In genomic region chr16:11740567-11740966, GRCh38 we compare ENCODE assay signal across 8 cellular contexts. TPM values are rescaled to one million over a fixed set of nuclear protein-coding genes. Genes with fewer than 3 reads are reported as not detected.
DNase-seq lines count a peak whose midpoint lies in the region; ATAC-seq and TF ChIP-seq lines count a peak whose summit lies in the region.

No MANE protein-coding gene starts in this region.

- ATAC-seq in heart right ventricle = no peak
- ATAC-seq in left cardiac atrium = no peak
- ATAC-seq in GM19467 (IDR thresholded peaks at IDR 0.05; ENCODE audit: unreplicated experiment) = no peak
- ATAC-seq in HG02759 (IDR thresholded peaks at IDR 0.05; ENCODE audit: unreplicated experiment) = no peak

- peak overlapping the region; percentile 99 for H3K9ac ChIP-seq in mucosa of rectum (ENCODE audit: low read depth in 1 of 2, low read length in 2 of 2)

- TF ChIP-seq POLR2A in vagina (IDR thresholded peaks at IDR 0.05) = no peak

- peaks cover 0 to 29% (median 6%) of the 10 kb centered on the region in 9 donors for H3K36me3 ChIP-seq in heart right ventricle
- H3K36me3 ChIP-seq in ascending aorta = peaks cover 8 to 15% of the 10 kb centered on the region in 2 donors
- H3K36me3 ChIP-seq in mucosa of rectum (ENCODE audit: control insufficient read depth in 2 of 2, insufficient read depth in 2 of 2, low read length in 2 of 2) = peaks cover 14 to 17% of the 10 kb centered on the region in 2 donors
- H3K36me3 ChIP-seq in vagina = peaks cover 0 to 5% of the 10 kb centered on the region in 2 donors

- intact Hi-C loops in heart right ventricle (cut with DNase I) (loop anchor here in 4 of 10 donors (5.0 to 10.0 kb wide), 3 partner anchors 52 to 57 kb away; partner anchors contain the start of gene ZC3H7A (in 3 of the 4)), left cardiac atrium (cut with DNase I) (loop anchor here in 1 of 2 donors (5.0 kb wide), 1 partner anchor 57 kb away; the partner anchor contains the start of gene ZC3H7A), ascending aorta (cut with DNase I) (loop anchor here (5.0 to 10.0 kb wide), 3 partner anchors 112 to 796 kb away; partner anchors contain the start of genes CLEC16A, DEXI and RSL1D1), vagina (cut with DNase I) (no loop called here)

- H3K4me1 ChIP-seq in heart right ventricle (peaks cover 5 to 70% (median 64%) of the 10 kb centered on the region in 9 donors), ascending aorta (peaks cover 0 to 13% of the 10 kb centered on the region in 2 donors), mucosa of rectum (ENCODE audit: control insufficient read depth in 2 of 2, insufficient read depth in 2 of 2, low read length in 2 of 2) (peaks cover 27 to 33% of the 10 kb centered on the region in 2 donors), vagina (peaks cover 55% of the 10 kb centered on the region)

- H3K9me3 ChIP-seq in heart right ventricle (no peaks in the 10 kb centered on the region), ascending aorta (no peaks in the 10 kb centered on the region), mucosa of rectum (ENCODE audit: control insufficient read depth in 2 of 2, low read length in 2 of 2) (no peaks in the 10 kb centered on the region), vagina (no peaks in the 10 kb centered on the region)

- TF ChIP-seq CTCF in heart right ventricle (IDR thresholded peaks at IDR 0.05) (no peak), ascending aorta (IDR thresholded peaks at IDR 0.05) (no peak), vagina (IDR thresholded peaks at IDR 0.05) (no peak)

- no peaks in the 10 kb centered on the region for H3K27me3 ChIP-seq in heart right ventricle
- H3K27me3 ChIP-seq in ascending aorta = no peaks in the 10 kb centered on the region
- H3K27me3 ChIP-seq in mucosa of rectum (ENCODE audit: control insufficient read depth in 2 of 2, insufficient read depth in 2 of 2, low read length in 2 of 2) = no peaks in the 10 kb centered on the region
- no peaks in the 10 kb centered on the region for H3K27me3 ChIP-seq in vagina

- DNase-seq in heart right ventricle = no peak
- no peak for DNase-seq in left cardiac atrium
- DNase-seq in ascending aorta (ENCODE audit: low spot score in 2 of 2) = no peak
- no peak for DNase-seq in vagina (ENCODE audit: extremely low spot score in 2 of 2)
- no peak for DNase-seq in DMS79 treated with DMSO at 0.1 percent for 48 hours (lab: John Stamatoyannopoulos, UW)

- H3K4me3 ChIP-seq in heart right ventricle (peak overlapping the region in 8 of 10 donors; percentile 88 to 99 (median 96)), ascending aorta (peak overlapping the region; percentile 74 to 80), mucosa of rectum (ENCODE audit: low read length in 2 of 2) (peak overlapping the region; percentile 91 to 93), vagina (peak overlapping the region in 1 of 2 donors; percentile 99)

- WGBS in heart right ventricle, 2 donors = 49% methylated on average over 3 of the region's 3 CpGs

- peak overlapping the region in 6 of 10 donors; percentile 8 to 99 (median 98) for H3K27ac ChIP-seq in heart right ventricle
- peak overlapping the region in 1 of 2 donors; percentile 93 for H3K27ac ChIP-seq in ascending aorta
- peak overlapping the region; percentile 98 for H3K27ac ChIP-seq in mucosa of rectum (ENCODE audit: low read depth in 2 of 2, low read length in 2 of 2)
- H3K27ac ChIP-seq in vagina = peak overlapping the region; percentile 93

RNA-seq across cellular contexts. Expression of gene TXNDC11, which starts 2.1 kb away (rescaled TPM):
- total RNA-seq in heart right ventricle (10 to 100 TPM; 16.8 to 29.3 (median 23.9) TPM), left cardiac atrium (10 to 100 TPM; 21.8 to 30.4 TPM), ascending aorta (86.5 TPM), vagina (59.4 TPM)
- polyA plus RNA-seq in heart right ventricle = 10 to 100 TPM; 30.0 to 46.7 TPM

RNA-seq across cellular contexts. Expression of gene ZC3H7A, which starts 56.5 kb away (rescaled TPM):
- total RNA-seq in heart right ventricle (10 to 100 TPM; 26.8 to 36.1 (median 30.6) TPM), left cardiac atrium (10 to 100 TPM; 24.0 to 28.2 TPM), ascending aorta (56.9 TPM), vagina (67.5 TPM)
- polyA plus RNA-seq in heart right ventricle = 10 to 100 TPM; 15.2 to 22.8 TPM
